In the genomic region with DNA sequence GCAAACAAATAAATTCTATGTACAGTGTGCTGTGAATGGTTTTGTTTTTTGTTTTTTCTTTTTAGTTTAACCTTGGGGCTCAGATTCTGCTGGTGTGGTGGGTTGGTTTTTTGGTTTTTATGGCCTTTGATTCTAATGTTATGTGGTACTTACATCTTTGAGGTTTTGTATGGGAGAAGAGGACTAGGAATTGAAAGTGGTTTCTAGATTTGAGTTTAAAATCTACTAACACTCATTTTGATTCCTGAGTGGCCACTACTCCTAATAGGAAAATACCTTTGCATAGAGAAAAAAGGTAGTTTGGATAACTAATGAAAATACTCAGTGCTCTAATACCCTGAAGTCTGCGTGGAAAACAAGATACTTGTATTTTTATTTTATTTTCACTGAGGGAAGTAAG, we compare ENCODE assay signal across 9 cellular contexts.
DNase-seq lines count a peak whose midpoint lies in the region; ATAC-seq and TF ChIP-seq lines count a peak whose summit lies in the region.
"Had no signal": no experiment of that assay in that cellular context is flagged by ENCODE, and none has a peak within 500 bp of the region (broad histone marks: within the 10 kb centered on the region; RNA-seq: fewer than 3 reads in every experiment).

No MANE protein-coding gene starts in this region.

- H3K4me1 ChIP-seq in left ventricle myocardium inferior (peaks cover 39% of the 10 kb centered on the region), mesenchymal stem cell (ENCODE audit: control insufficient read depth, insufficient read depth, low read depth, low read length) (peaks cover 2% of the 10 kb centered on the region), uterus (no peaks in the 10 kb centered on the region), adrenal gland (replicated peaks in 1 of 2) (peaks cover 6 to 26% of the 10 kb centered on the region in 2 donors)

- no peak for TF ChIP-seq POLR2A in uterus (IDR thresholded peaks at IDR 0.05)
- TF ChIP-seq POLR2A in adrenal gland (IDR thresholded peaks at IDR 0.05), result no peak

- in situ Hi-C loops in astrocyte of the spinal cord (cut with HindIII; ENCODE audit: low sequenced_read_pairs), result loop anchor here (25.0 kb wide), 1 partner anchor 183 kb away; no protein-coding TSS in a partner anchor

- peak overlapping the region; percentile 100 for H3K27ac ChIP-seq in left ventricle myocardium inferior (replicated peaks)
- no peak overlapping the region for H3K27ac ChIP-seq in mesenchymal stem cell (ENCODE audit: low read length, poor library complexity, severe bottlenecking)
- peak overlapping the region; percentile 99 to 100 for H3K27ac ChIP-seq in uterus
- peak overlapping the region in 2 of 5 donors; percentile 99 to 100 for H3K27ac ChIP-seq in adrenal gland

- H2BK15ac ChIP-seq in mesenchymal stem cell (ENCODE audit: low read depth, poor library complexity, severe bottlenecking), result no peak overlapping the region

- H3K4me2 ChIP-seq in mesenchymal stem cell (ENCODE audit: low read length, poor library complexity, severe bottlenecking), result peak overlapping the region; percentile 21

- H3K9ac ChIP-seq in mesenchymal stem cell (ENCODE audit: low read length), result peak overlapping the region; percentile 98

- no peak overlapping the region for H2BK5ac ChIP-seq in mesenchymal stem cell (ENCODE audit: low read depth, low read length, poor library complexity, severe bottlenecking)

- 20% methylated on average over 1 of the region's 1 CpG for WGBS in mesenchymal stem cell
- WGBS in adrenal gland, 4 donors, result 45 to 64% (median 58%) methylated on average over 1 of the region's 1 CpG

- no peak overlapping the region for H2AFZ ChIP-seq in mesenchymal stem cell (ENCODE audit: low read depth, low read length)

- H3K27me3 ChIP-seq in left ventricle myocardium inferior (ENCODE audit: low read depth) (no peaks in the 10 kb centered on the region), mesenchymal stem cell (ENCODE audit: control insufficient read depth in 1 of 2, insufficient read depth in 1 of 2, low read length in 2 of 2) (no peaks in the 10 kb centered on the region), uterus (peaks cover 0 to 4% of the 10 kb centered on the region in 2 donors), adrenal gland (no peaks in the 10 kb centered on the region)

- H4K91ac ChIP-seq in mesenchymal stem cell (ENCODE audit: low read length), result no peak overlapping the region

- peaks cover 2% of the 10 kb centered on the region for H3K79me1 ChIP-seq in mesenchymal stem cell (replicated peaks; ENCODE audit: low read length, poor library complexity, severe bottlenecking)

- no peaks in the 10 kb centered on the region for H3K36me3 ChIP-seq in left ventricle myocardium inferior
- peaks cover 0 to 30% of the 10 kb centered on the region in 2 experiments for H3K36me3 ChIP-seq in mesenchymal stem cell (ENCODE audit: control insufficient read depth in 1 of 2, insufficient read depth in 2 of 2, low read depth in 1 of 2, low read length in 2 of 2)
- H3K36me3 ChIP-seq in uterus, result no peaks in the 10 kb centered on the region
- no peaks in the 10 kb centered on the region for H3K36me3 ChIP-seq in adrenal gland (replicated peaks in 1 of 2)

- no peak overlapping the region for H3K4ac ChIP-seq in mesenchymal stem cell (ENCODE audit: low read depth in 1 of 2, low read length in 2 of 2)

- no peak overlapping the region for H3K23ac ChIP-seq in mesenchymal stem cell (ENCODE audit: low read length in 2 of 2)

- intact Hi-C loops in left ventricle myocardium inferior (cut with micrococcal nuclease), result loop anchor here (5.0 kb wide), 1 partner anchor 188 kb away; no protein-coding TSS in a partner anchor
- intact Hi-C loops in left cardiac atrium (cut with DNase I), result no loop called here
- intact Hi-C loops in uterus (cut with DNase I; ENCODE audit: low total_unique reads), result no loop called here
- intact Hi-C loops in adrenal gland (cut with DNase I), result no loop called here

- no peak overlapping the region for H2AK5ac ChIP-seq in mesenchymal stem cell (ENCODE audit: low read length, severe bottlenecking)

- no peak overlapping the region for H2BK120ac ChIP-seq in mesenchymal stem cell (ENCODE audit: low read depth, low read length)

- H3K14ac ChIP-seq in mesenchymal stem cell (ENCODE audit: low read length in 2 of 2), result no peak overlapping the region

- no peak overlapping the region for H3K18ac ChIP-seq in mesenchymal stem cell (ENCODE audit: low read depth in 1 of 2, low read length in 2 of 2)

- H3K4me3 ChIP-seq in left ventricle myocardium inferior, result peak overlapping the region; percentile 86
- peak overlapping the region; percentile 87 for H3K4me3 ChIP-seq in astrocyte of the spinal cord (ENCODE audit: low read depth, low read length)
- H3K4me3 ChIP-seq in mesenchymal stem cell (ENCODE audit: insufficient read depth in 1 of 2, low read depth in 1 of 2, low read length in 2 of 2), result peak overlapping the region in 1 of 2 experiments; percentile 91
- peak overlapping the region; percentile 72 to 96 for H3K4me3 ChIP-seq in uterus
- H3K4me3 ChIP-seq in adrenal gland, result peak overlapping the region in 1 of 4 donors; percentile 73

- no peak overlapping the region for H4K8ac ChIP-seq in mesenchymal stem cell (ENCODE audit: low read length)

- TF ChIP-seq CTCF in left ventricle myocardium inferior (IDR thresholded peaks at IDR 0.05; ENCODE audit: borderline replicate concordance), result no peak
- TF ChIP-seq CTCF in astrocyte of the spinal cord (IDR thresholded peaks at IDR 0.05; ENCODE audit: low read depth, low read length), result no peak
- no peak for TF ChIP-seq CTCF in uterus (IDR thresholded peaks at IDR 0.05)
- no peak for TF ChIP-seq CTCF in adrenal gland (IDR thresholded peaks at IDR 0.05)

- H3K9me3 ChIP-seq in left ventricle myocardium inferior (replicated peaks), result no peaks in the 10 kb centered on the region
- no peaks in the 10 kb centered on the region for H3K9me3 ChIP-seq in mesenchymal stem cell (ENCODE audit: control insufficient read depth, low read length)
- no peaks in the 10 kb centered on the region for H3K9me3 ChIP-seq in uterus
- peaks cover 0 to 2% (median 0%) of the 10 kb centered on the region in 3 donors for H3K9me3 ChIP-seq in adrenal gland (replicated peaks in 1 of 3)

- ATAC-seq in left cardiac atrium, result no peak

- DNase-seq in left ventricle myocardium inferior (no peak), left cardiac atrium (no peak), astrocyte of the spinal cord (ENCODE audit: low read depth, low spot score) (no peak), mesenchymal stem cell (no peak), uterus (no peak), adrenal gland (no peak), AG20443 (ENCODE audit: low spot score) (no peak), GM19240 (ENCODE audit: insufficient read length, low spot score) (no peak)
- DNase-seq: GF-D8 had no signal

- no peak overlapping the region for H2BK12ac ChIP-seq in mesenchymal stem cell (ENCODE audit: low read length in 2 of 2)
